In the genomic region with DNA sequence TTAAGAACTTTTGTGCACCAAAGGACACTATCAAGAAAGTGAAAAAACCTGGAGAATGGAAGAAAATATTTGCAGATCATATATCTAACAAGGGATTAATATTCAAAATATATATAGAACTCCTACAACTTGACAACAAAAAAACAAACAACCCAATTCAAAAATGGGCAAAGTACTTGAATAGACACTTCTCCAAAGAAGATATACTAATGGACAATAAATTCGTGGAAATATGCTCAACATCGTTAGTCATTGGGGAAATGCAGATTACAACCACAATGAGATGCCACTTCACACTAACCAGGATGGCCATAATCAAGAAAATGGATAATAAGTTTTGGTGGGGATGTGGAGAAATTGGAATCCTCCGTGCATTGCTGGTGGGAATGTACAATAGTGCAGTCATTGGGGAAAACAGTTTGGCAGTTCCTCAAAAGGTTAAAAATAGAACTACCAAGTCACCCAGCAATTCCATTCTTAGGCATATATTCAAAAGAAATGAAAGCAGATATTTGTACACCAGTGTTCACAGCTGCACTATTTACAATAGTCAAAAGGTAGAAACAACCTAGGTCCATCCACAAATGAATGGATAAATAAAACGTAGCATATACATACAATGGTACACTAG, we compare ENCODE assay signal across 1 cellular context.
TF ChIP-seq lines count a peak whose summit lies in the region.

No MANE protein-coding gene starts in this region.

TF ChIP-seq in HCT116, 20 proteins besides CTCF, POLR2A, EP300 and RAD21:
- no peak for TF ChIP-seq TCF7L2 (IDR thresholded peaks at IDR 0.05; ENCODE audit: borderline replicate concordance, extremely low read depth, insufficient read depth, insufficient read length)
- no peak for TF ChIP-seq ZNF274 (IDR thresholded peaks at IDR 0.05; ENCODE audit: low read depth, low read length)
- TF ChIP-seq, protein P1, sequence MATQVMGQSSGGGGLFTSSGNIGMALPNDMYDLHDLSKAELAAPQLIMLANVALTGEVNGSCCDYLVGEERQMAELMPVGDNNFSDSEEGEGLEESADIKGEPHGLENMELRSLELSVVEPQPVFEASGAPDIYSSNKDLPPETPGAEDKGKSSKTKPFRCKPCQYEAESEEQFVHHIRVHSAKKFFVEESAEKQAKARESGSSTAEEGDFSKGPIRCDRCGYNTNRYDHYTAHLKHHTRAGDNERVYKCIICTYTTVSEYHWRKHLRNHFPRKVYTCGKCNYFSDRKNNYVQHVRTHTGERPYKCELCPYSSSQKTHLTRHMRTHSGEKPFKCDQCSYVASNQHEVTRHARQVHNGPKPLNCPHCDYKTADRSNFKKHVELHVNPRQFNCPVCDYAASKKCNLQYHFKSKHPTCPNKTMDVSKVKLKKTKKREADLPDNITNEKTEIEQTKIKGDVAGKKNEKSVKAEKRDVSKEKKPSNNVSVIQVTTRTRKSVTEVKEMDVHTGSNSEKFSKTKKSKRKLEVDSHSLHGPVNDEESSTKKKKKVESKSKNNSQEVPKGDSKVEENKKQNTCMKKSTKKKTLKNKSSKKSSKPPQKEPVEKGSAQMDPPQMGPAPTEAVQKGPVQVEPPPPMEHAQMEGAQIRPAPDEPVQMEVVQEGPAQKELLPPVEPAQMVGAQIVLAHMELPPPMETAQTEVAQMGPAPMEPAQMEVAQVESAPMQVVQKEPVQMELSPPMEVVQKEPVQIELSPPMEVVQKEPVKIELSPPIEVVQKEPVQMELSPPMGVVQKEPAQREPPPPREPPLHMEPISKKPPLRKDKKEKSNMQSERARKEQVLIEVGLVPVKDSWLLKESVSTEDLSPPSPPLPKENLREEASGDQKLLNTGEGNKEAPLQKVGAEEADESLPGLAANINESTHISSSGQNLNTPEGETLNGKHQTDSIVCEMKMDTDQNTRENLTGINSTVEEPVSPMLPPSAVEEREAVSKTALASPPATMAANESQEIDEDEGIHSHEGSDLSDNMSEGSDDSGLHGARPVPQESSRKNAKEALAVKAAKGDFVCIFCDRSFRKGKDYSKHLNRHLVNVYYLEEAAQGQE (IDR thresholded peaks at IDR 0.05; ENCODE audit: low read depth), result no peak
